9 cellular contexts compared by ENCODE assay signal in genomic region chr19:12733369-12733896, GRCh38. TPM values are rescaled to one million over a fixed set of nuclear protein-coding genes. Genes with fewer than 3 reads are reported as not detected.
DNase-seq lines count a peak whose midpoint lies in the region; ATAC-seq and TF ChIP-seq lines count a peak whose summit lies in the region.
"Had no signal": no experiment of that assay in that cellular context is flagged by ENCODE, and none has a peak within 500 bp of the region (broad histone marks: within the 10 kb centered on the region; RNA-seq: fewer than 3 reads in every experiment).

No MANE protein-coding gene starts in this region.

- peaks cover 66% of the 10 kb centered on the region for H3K36me3 Mint-ChIP-seq in activated T-cell treated with anti-CD3 and anti-CD28 coated beads, Interleukin-2, amount 50 U/mL, for 24 hours (ENCODE audit: low read depth)

- H3K27me3 ChIP-seq in skeletal muscle satellite cell (ENCODE audit: control insufficient read depth, insufficient read depth, low read length), result no peaks in the 10 kb centered on the region

- DNase-seq in NCI-H2107 treated with DMSO at 0.1 percent for 48 hours (lab: John Stamatoyannopoulos, UW; ENCODE audit: unreplicated experiment) (peak; percentile 15), NCI-H2107 (lab: John Stamatoyannopoulos, UW) (no peak), NCI-H1694 (lab: John Stamatoyannopoulos, UW) (peak; percentile 10), glomerular visceral epithelial cell (ENCODE audit: extremely low spot score) (peak; percentile 40), omental fat pad (ENCODE audit: low spot score) (no peak)
- DNase-seq in activated T-cell treated with anti-CD3 and anti-CD28 coated beads, Interleukin-2, amount 50 U/mL, for 24 hours, result peak; percentile 58

- H3K9ac ChIP-seq in skeletal muscle satellite cell (ENCODE audit: low read depth, low read length), result peak overlapping the region; percentile 100

- peaks cover 30% of the 10 kb centered on the region for H3K36me3 ChIP-seq in skeletal muscle satellite cell (ENCODE audit: insufficient read depth, low read length)

- TF ChIP-seq CTCF in omental fat pad (IDR thresholded peaks at IDR 0.05), result no peak

- peak overlapping the region; percentile 96 for H3K4me2 ChIP-seq in skeletal muscle satellite cell (ENCODE audit: low read length)

- peaks cover 47% of the 10 kb centered on the region for H3K4me1 Mint-ChIP-seq in activated T-cell treated with anti-CD3 and anti-CD28 coated beads, Interleukin-2, amount 50 U/mL, for 24 hours (ENCODE audit: low read depth)

- H3K4me1 ChIP-seq in skeletal muscle satellite cell (ENCODE audit: control insufficient read depth, insufficient read depth, low read length), result peaks cover 27% of the 10 kb centered on the region

- no peak for ATAC-seq in HG02870 (IDR thresholded peaks at IDR 0.05; ENCODE audit: unreplicated experiment)
- no peak for ATAC-seq in omental fat pad (ENCODE audit: low FRiP score)

- H3K27me3 Mint-ChIP-seq in activated T-cell treated with anti-CD3 and anti-CD28 coated beads, Interleukin-2, amount 50 U/mL, for 24 hours, result no peaks in the 10 kb centered on the region

- H3K9me3 ChIP-seq in skeletal muscle satellite cell (replicated peaks; ENCODE audit: low read length), result no peaks in the 10 kb centered on the region

- H3K4me3 Mint-ChIP-seq in activated T-cell treated with anti-CD3 and anti-CD28 coated beads, Interleukin-2, amount 50 U/mL, for 24 hours, result peak overlapping the region; percentile 96

- H3K27ac Mint-ChIP-seq in activated T-cell treated with anti-CD3 and anti-CD28 coated beads, Interleukin-2, amount 50 U/mL, for 24 hours, result peak overlapping the region; percentile 99

- no peaks in the 10 kb centered on the region for H3K9me3 Mint-ChIP-seq in activated T-cell treated with anti-CD3 and anti-CD28 coated beads, Interleukin-2, amount 50 U/mL, for 24 hours

- H3K4me3 ChIP-seq in skeletal muscle satellite cell (ENCODE audit: low read length), result peak overlapping the region; percentile 81

RNA-seq across cellular contexts. Expression of gene TRIR, which starts 1.1 kb away (rescaled TPM):
- total RNA-seq in skeletal muscle satellite cell (2012; rRNA removed), result 133 TPM in 2 replicates
- 100 to 1,000 TPM; 309 to 348 (median 323) TPM for total RNA-seq in omental fat pad

RNA-seq across cellular contexts. Expression of gene GET3, which starts 3.9 kb away (rescaled TPM):
- total RNA-seq in skeletal muscle satellite cell (2012; rRNA removed), result 93.5 and 99.4 TPM in 2 replicates
- 10 to 100 TPM; 36.6 to 55.4 (median 48.9) TPM for total RNA-seq in omental fat pad

RNA-seq across cellular contexts. Expression of gene TNPO2, which starts 9.7 kb away (rescaled TPM):
- total RNA-seq in skeletal muscle satellite cell (2012; rRNA removed), result 39.0 and 41.9 TPM in 2 replicates
- 10 to 100 TPM; 44.8 to 95.4 (median 55.8) TPM for total RNA-seq in omental fat pad

RNA-seq across cellular contexts. Expression of gene BEST2, which starts 18.2 kb away (rescaled TPM):
- total RNA-seq in skeletal muscle satellite cell (2012; rRNA removed), result under 0.01 TPM in 1 of 2 replicates, not detected in the other
- not detected for total RNA-seq in omental fat pad
- total RNA-seq: glomerular endothelial cell had no signal

RNA-seq across cellular contexts. Expression of gene FBXW9, which starts 37.0 kb away (rescaled TPM):
- total RNA-seq in skeletal muscle satellite cell (2012; rRNA removed), result 16.4 and 17.2 TPM in 2 replicates
- 1 to 10 TPM; 3.2 to 5.6 (median 4.4) TPM for total RNA-seq in omental fat pad

Comparison
In these comparisons a context has a peak if more than half of its experiments do, and no peak if none do; other contexts are left out.
1. DNase-seq: peak in NCI-H2107 treated with DMSO at 0.1 percent for 48 hours (single experiment), NCI-H1694 (single experiment), activated T-cell treated with anti-CD3 and anti-CD28 coated beads, Interleukin-2, amount 50 U/mL, for 24 hours (single experiment) and glomerular visceral epithelial cell (single experiment); none in NCI-H2107 (single experiment) and omental fat pad (single experiment).